8 cellular contexts compared by ENCODE assay signal in the genomic region with DNA sequence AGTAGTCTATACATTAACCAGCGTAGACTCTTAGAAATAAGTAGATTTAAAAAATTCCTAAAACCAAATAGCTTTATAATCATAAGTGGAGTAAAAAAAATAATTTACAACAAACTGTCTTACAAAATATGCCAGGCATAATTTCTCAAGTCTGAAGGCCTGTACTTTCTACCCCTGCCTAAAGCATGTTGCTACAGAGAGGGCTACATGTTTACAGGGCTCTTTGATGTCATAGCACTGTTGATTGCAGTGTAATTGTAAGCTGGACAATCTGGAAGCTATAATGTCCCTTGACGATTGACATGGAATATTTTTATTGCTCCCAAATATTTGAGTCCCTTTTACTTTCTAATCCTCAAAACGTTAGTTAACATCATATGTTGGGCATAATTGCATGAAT.
"Had no signal": no experiment of that assay in that cellular context is flagged by ENCODE, and none has a peak within 500 bp of the region (broad histone marks: within the 10 kb centered on the region; RNA-seq: fewer than 3 reads in every experiment).

No MANE protein-coding gene starts in this region.

- H3K27ac ChIP-seq: GM23248 had no signal

- H3K27me3 Mint-ChIP-seq: IgD-negative memory B cell had no signal

- H3K9me3 ChIP-seq: HAP-1 had no signal

- ATAC-seq: HCT116 had no signal

- H3K36me3 Mint-ChIP-seq: IgD-negative memory B cell had no signal

- H3K36me3 ChIP-seq: HAP-1 had no signal

- H3K4me1 ChIP-seq: HAP-1 had no signal

- H3K4me3 Mint-ChIP-seq: IgD-negative memory B cell had no signal

- H3K4me3 ChIP-seq: GM23248, HAP-1 had no signal

- DNase-seq: GM23248, GOT3, H7, KBM-7 had no signal

- H3K4me1 Mint-ChIP-seq: IgD-negative memory B cell had no signal

- H3K27ac Mint-ChIP-seq: IgD-negative memory B cell had no signal

- FAIRE-seq: HTR-8/SVneo had no signal
